Comparison of ENCODE assay signal across 1 cellular context in genomic region chr20:34713194-34713943, GRCh38.
TF ChIP-seq lines count a peak whose summit lies in the region.

No MANE protein-coding gene starts in this region.

TF ChIP-seq in K562, 482 proteins besides CTCF, POLR2A, EP300 and RAD21 (continued from another document and continues in another):
- TF ChIP-seq PKNOX1 (IDR thresholded peaks at IDR 0.05) (peak; percentile 70), ZNF174 (CRISPR knock-in tag; IDR thresholded peaks at IDR 0.05) (no peak), PHB (CRISPR knock-in tag; IDR thresholded peaks at IDR 0.05) (no peak), FOXA3 (CRISPR knock-in tag; conservative IDR thresholded peaks at IDR 0.05 in 1 of 2, IDR thresholded peaks at IDR 0.05 in 1 of 2) (no peak), AFF1 (IDR thresholded peaks at IDR 0.05; ENCODE audit: low read depth in 1 of 2, partially characterized antibody in 2 of 2) (peak in 1 of 2 experiments; percentile 59), MBD2 (IDR thresholded peaks at IDR 0.05; ENCODE audit: borderline replicate concordance, low read depth) (no peak; the same call in none of the 2 replicates), ARNT (IDR thresholded peaks at IDR 0.05) (peak in 1 of 2 experiments; percentile 91; a peak in 2 of 4 replicates), CEBPZ (IDR thresholded peaks at IDR 0.05; ENCODE audit: borderline replicate concordance, low read depth, low read length) (no peak), ZNF212 (CRISPR knock-in tag; IDR thresholded peaks at IDR 0.05) (no peak), THRB (CRISPR knock-in tag; conservative IDR thresholded peaks at IDR 0.05) (no peak), ADNP (tag; IDR thresholded peaks at IDR 0.05) (no peak), GABPB1 (CRISPR knock-in tag; IDR thresholded peaks at IDR 0.05) (no peak; the same call in 1 of the 2 replicates), BRD9 (IDR thresholded peaks at IDR 0.05; ENCODE audit: low read depth, partially characterized antibody) (no peak), ZKSCAN3 (CRISPR knock-in tag; IDR thresholded peaks at IDR 0.05) (no peak), ILF3 (IDR thresholded peaks at IDR 0.05; ENCODE audit: borderline replicate concordance) (peak; percentile 89; the same call in 1 of the 2 replicates), ZFX (CRISPR knock-in tag; IDR thresholded peaks at IDR 0.05) (no peak), EP400 (IDR thresholded peaks at IDR 0.05) (peak; percentile 65), MTF1 (CRISPR knock-in tag; IDR thresholded peaks at IDR 0.05; ENCODE audit: borderline replicate concordance) (no peak), MLX (CRISPR knock-in tag; conservative IDR thresholded peaks at IDR 0.05) (no peak), HES1 (IDR thresholded peaks at IDR 0.05; ENCODE audit: low read depth) (peak; percentile 70), SNAPC5 (CRISPR knock-in tag; IDR thresholded peaks at IDR 0.05) (no peak), CBX2 (IDR thresholded peaks at IDR 0.05; ENCODE audit: insufficient read depth, low read length, poor library complexity, severe bottlenecking) (no peak), ZFP30 (CRISPR knock-in tag; IDR thresholded peaks at IDR 0.05; ENCODE audit: borderline replicate concordance) (no peak), ZNF778 (CRISPR knock-in tag; IDR thresholded peaks at IDR 0.05) (no peak), XRCC3 (IDR thresholded peaks at IDR 0.05) (no peak), ELF1 (tag; IDR thresholded peaks at IDR 0.05) (no peak), DPF2 (IDR thresholded peaks at IDR 0.05) (peak; percentile 100), ZC3H8 (IDR thresholded peaks at IDR 0.05) (no peak), ZNF12 (CRISPR knock-in tag; IDR thresholded peaks at IDR 0.05) (no peak), NONO (IDR thresholded peaks at IDR 0.05; ENCODE audit: low read depth in 2 of 2, low read length in 1 of 2) (no peak), TRIM24 (IDR thresholded peaks at IDR 0.05) (peak; percentile 88 to 89), U2AF1 (optimal IDR thresholded peaks at IDR 0.05; ENCODE audit: low read depth, low read length) (no peak), JUNB (CRISPR knock-in tag; conservative IDR thresholded peaks at IDR 0.05) (0 out of 2 replicates have a peak, but pooled peaks have one; percentile 6), MXD1 (CRISPR knock-in tag; IDR thresholded peaks at IDR 0.05; ENCODE audit: borderline replicate concordance, poor library complexity, severe bottlenecking) (no peak), ZNF507 (tag; conservative IDR thresholded peaks at IDR 0.05) (no peak), ZBTB12 (CRISPR knock-in tag; IDR thresholded peaks at IDR 0.05) (no peak), CBFA2T3 (IDR thresholded peaks at IDR 0.05) (peak; percentile 98), SMARCA5 (IDR thresholded peaks at IDR 0.05) (no peak), MTA2 (IDR thresholded peaks at IDR 0.05; ENCODE audit: low read depth) (peak; percentile 93), TFE3 (CRISPR knock-in tag; IDR thresholded peaks at IDR 0.05) (peak; percentile 34), SLC30A9 (CRISPR knock-in tag; IDR thresholded peaks at IDR 0.05) (no peak), POLR2G (IDR thresholded peaks at IDR 0.05; ENCODE audit: low read depth, low read length) (no peak), MTA3 (IDR thresholded peaks at IDR 0.05; ENCODE audit: borderline replicate concordance) (peak; percentile 82; the same call in 1 of the 2 replicates), ESRRA (IDR thresholded peaks at IDR 0.05; ENCODE audit: borderline replicate concordance, low read depth) (peak; percentile 59; the same call in 1 of the 2 replicates), FIP1L1 (IDR thresholded peaks at IDR 0.05; ENCODE audit: low read depth, low read length, poor library complexity, severe bottlenecking) (no peak), COPS2 (conservative IDR thresholded peaks at IDR 0.05) (no peak), BRCA1 (IDR thresholded peaks at IDR 0.05) (no peak), BRCA1 (CRISPR knock-in tag; IDR thresholded peaks at IDR 0.05) (no peak), DMBX1 (CRISPR knock-in tag; IDR thresholded peaks at IDR 0.05; ENCODE audit: borderline replicate concordance) (peak; percentile 4; the same call in 1 of the 2 replicates), ZNF408 (CRISPR knock-in tag; IDR thresholded peaks at IDR 0.05; ENCODE audit: low read depth) (no peak), CREM (IDR thresholded peaks at IDR 0.05; ENCODE audit: low read depth) (peak; percentile 63), ARHGAP35 (IDR thresholded peaks at IDR 0.05; ENCODE audit: partially characterized antibody) (no peak), KLF13 (tag; IDR thresholded peaks at IDR 0.05; ENCODE audit: borderline replicate concordance, low read depth) (no peak), CREB3 (tag; conservative IDR thresholded peaks at IDR 0.05; ENCODE audit: low read depth) (0 out of 2 replicates have a peak, but pooled peaks have one; percentile 16), MCM7 (IDR thresholded peaks at IDR 0.05) (no peak), SRSF3 (IDR thresholded peaks at IDR 0.05; ENCODE audit: insufficient read depth, low read length) (no peak), NRF1 (conservative IDR thresholded peaks at IDR 0.05 in 1 of 2, IDR thresholded peaks at IDR 0.05 in 1 of 2) (peak in 1 of 2 experiments; percentile 19; a peak in 1 of 4 replicates)
